ENCODE assay signal across 8 cellular contexts in genomic region chr20:36835453-36836198, GRCh38. TPM values are rescaled to one million over a fixed set of nuclear protein-coding genes. Genes with fewer than 3 reads are reported as not detected.
DNase-seq lines count a peak whose midpoint lies in the region; ATAC-seq and TF ChIP-seq lines count a peak whose summit lies in the region.

No MANE protein-coding gene starts in this region.

- TF ChIP-seq RAD21 in neural cell (conservative IDR thresholded peaks at IDR 0.05) = no peak

- peak; percentile 76 for ATAC-seq in GM21825 (IDR thresholded peaks at IDR 0.05; ENCODE audit: unreplicated experiment)
- peak; percentile 95 for ATAC-seq in RWPE2 (ENCODE audit: low read depth)
- ATAC-seq in stimulated activated naive CD8-positive, alpha-beta T cell treated with anti-CD3 and anti-CD28 coated beads, Interleukin-15, Interleukin-2, amounts not matched to agents 100 U/mL and 50 U/mL, for 24 hours = peak; percentile 94

- no peak overlapping the region for H2AFZ ChIP-seq in neural cell (ENCODE audit: low read depth, low read length)

- TF ChIP-seq CTCF in LNCaP clone FGC (IDR thresholded peaks at IDR 0.05; ENCODE audit: control insufficient read depth, extremely low read depth, insufficient read depth) = no peak
- TF ChIP-seq CTCF in RWPE2 (IDR thresholded peaks at IDR 0.05; ENCODE audit: poor library complexity, severe bottlenecking) = no peak
- no peak for TF ChIP-seq CTCF in neural cell (IDR thresholded peaks at IDR 0.05; ENCODE audit: poor library complexity, severe bottlenecking)

- H3K27me3 ChIP-seq in RWPE2 (ENCODE audit: insufficient read depth, poor library complexity, severe bottlenecking) = no peaks in the 10 kb centered on the region
- H3K27me3 ChIP-seq in neural cell (ENCODE audit: insufficient read depth, low read depth, low read length) = no peaks in the 10 kb centered on the region

- peak overlapping the region; percentile 80 for H3K27ac ChIP-seq in RWPE2 (ENCODE audit: poor library complexity, severe bottlenecking)
- peak overlapping the region; percentile 55 for H3K27ac ChIP-seq in neural cell (ENCODE audit: low read length)

- peak overlapping the region; percentile 3 for H3K4me2 ChIP-seq in neural cell (ENCODE audit: low read length)

- peak overlapping the region; percentile 38 for H3K9ac ChIP-seq in neural cell (ENCODE audit: low read length)

- H3F3A ChIP-seq in neural cell (ENCODE audit: insufficient read depth, low read length, poor library complexity, severe bottlenecking) = no peaks in the 10 kb centered on the region

- no peaks in the 10 kb centered on the region for H3K9me3 ChIP-seq in RWPE2 (ENCODE audit: severe bottlenecking)
- H3K9me3 ChIP-seq in neural cell (ENCODE audit: low read length) = no peaks in the 10 kb centered on the region

- no peak for TF ChIP-seq EP300 in neural cell (conservative IDR thresholded peaks at IDR 0.05; ENCODE audit: poor library complexity, severe bottlenecking)

- H3K9me2 ChIP-seq in neural cell (ENCODE audit: insufficient read depth, low read length) = no peaks in the 10 kb centered on the region

- peaks cover 16% of the 10 kb centered on the region for H3K4me1 ChIP-seq in RWPE2 (ENCODE audit: insufficient read depth, poor library complexity, severe bottlenecking)

- H3K36me3 ChIP-seq in RWPE2 (ENCODE audit: low read depth) = peaks cover 70% of the 10 kb centered on the region
- H3K36me3 ChIP-seq in neural cell (ENCODE audit: insufficient read depth, low read length) = peaks cover 6% of the 10 kb centered on the region

- peaks cover 3% of the 10 kb centered on the region for H3K79me2 ChIP-seq in neural cell (replicated peaks; ENCODE audit: insufficient read depth, low read length)

- no peaks in the 10 kb centered on the region for H4K20me1 ChIP-seq in neural cell (ENCODE audit: insufficient read depth)

- peak; percentile 75 for DNase-seq in DMS79 (lab: John Stamatoyannopoulos, UW)
- DNase-seq in LNCaP clone FGC (ENCODE audit: low read depth) = peak; percentile 69
- peak; percentile 100 for DNase-seq in RWPE2 (ENCODE audit: low spot score)
- peak; percentile 74 for DNase-seq in activated effector memory CD4-positive, alpha-beta T cell treated with Interleukin-2 at 50 U/mL for 16 hours
- peak; percentile 92 for DNase-seq in fibroblast of the conjunctiva (ENCODE audit: low read depth)
- DNase-seq in stimulated activated naive CD8-positive, alpha-beta T cell treated with anti-CD3 and anti-CD28 coated beads, Interleukin-15, Interleukin-2, amounts not matched to agents 100 U/mL and 50 U/mL, for 24 hours = peak; percentile 88

- H3K4me3 ChIP-seq in LNCaP clone FGC (ENCODE audit: low read depth, low read length) (no peak overlapping the region), RWPE2 (ENCODE audit: severe bottlenecking) (no peak overlapping the region), neural cell (ENCODE audit: low read length) (peak overlapping the region; percentile 47)

TF ChIP-seq in neural cell, 6 proteins besides CTCF, POLR2A, EP300 and RAD21:
- TF ChIP-seq POLR2AphosphoS5 (IDR thresholded peaks at IDR 0.05) = peak; percentile 22
- TF ChIP-seq REST (IDR thresholded peaks at IDR 0.05; ENCODE audit: borderline replicate concordance) = no peak
- TF ChIP-seq MXI1 (conservative IDR thresholded peaks at IDR 0.05; ENCODE audit: poor library complexity, severe bottlenecking) = no peak

RNA-seq across cellular contexts. Expression of gene TLDC2, which starts 40.3 kb away (rescaled TPM):
- polyA plus RNA-seq in neural cell = not detected in 2 replicates
- not detected in 2 replicates for polyA minus RNA-seq in neural cell
